In the genomic region with DNA sequence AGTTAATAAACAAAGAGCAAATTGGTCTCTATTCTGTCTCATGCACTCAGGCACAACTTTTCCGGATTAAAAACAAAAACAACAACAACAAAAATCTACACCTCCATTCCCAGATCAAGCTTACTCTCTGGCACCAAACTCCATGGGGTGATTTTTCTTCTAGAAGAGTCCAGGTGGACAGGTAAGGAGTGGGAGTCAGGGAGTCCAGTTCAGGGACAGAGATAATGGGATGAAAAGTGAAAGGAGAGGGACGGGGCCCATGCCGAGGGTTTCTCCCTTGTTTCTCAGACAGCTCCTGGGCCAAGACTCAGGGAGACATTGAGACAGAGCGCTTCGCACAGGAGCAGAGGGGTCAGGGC, we compare ENCODE assay signal across 2 cellular contexts.
TF ChIP-seq lines count a peak whose summit lies in the region.

No MANE protein-coding gene starts in this region.

TF ChIP-seq in H1, 55 proteins besides CTCF, POLR2A, EP300 and RAD21:
- TF ChIP-seq, protein P1, sequence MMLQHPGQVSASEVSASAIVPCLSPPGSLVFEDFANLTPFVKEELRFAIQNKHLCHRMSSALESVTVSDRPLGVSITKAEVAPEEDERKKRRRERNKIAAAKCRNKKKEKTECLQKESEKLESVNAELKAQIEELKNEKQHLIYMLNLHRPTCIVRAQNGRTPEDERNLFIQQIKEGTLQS (IDR thresholded peaks at IDR 0.05; ENCODE audit: insufficient read depth, low read depth, low read length) = no peak
- TF ChIP-seq, protein P2, sequence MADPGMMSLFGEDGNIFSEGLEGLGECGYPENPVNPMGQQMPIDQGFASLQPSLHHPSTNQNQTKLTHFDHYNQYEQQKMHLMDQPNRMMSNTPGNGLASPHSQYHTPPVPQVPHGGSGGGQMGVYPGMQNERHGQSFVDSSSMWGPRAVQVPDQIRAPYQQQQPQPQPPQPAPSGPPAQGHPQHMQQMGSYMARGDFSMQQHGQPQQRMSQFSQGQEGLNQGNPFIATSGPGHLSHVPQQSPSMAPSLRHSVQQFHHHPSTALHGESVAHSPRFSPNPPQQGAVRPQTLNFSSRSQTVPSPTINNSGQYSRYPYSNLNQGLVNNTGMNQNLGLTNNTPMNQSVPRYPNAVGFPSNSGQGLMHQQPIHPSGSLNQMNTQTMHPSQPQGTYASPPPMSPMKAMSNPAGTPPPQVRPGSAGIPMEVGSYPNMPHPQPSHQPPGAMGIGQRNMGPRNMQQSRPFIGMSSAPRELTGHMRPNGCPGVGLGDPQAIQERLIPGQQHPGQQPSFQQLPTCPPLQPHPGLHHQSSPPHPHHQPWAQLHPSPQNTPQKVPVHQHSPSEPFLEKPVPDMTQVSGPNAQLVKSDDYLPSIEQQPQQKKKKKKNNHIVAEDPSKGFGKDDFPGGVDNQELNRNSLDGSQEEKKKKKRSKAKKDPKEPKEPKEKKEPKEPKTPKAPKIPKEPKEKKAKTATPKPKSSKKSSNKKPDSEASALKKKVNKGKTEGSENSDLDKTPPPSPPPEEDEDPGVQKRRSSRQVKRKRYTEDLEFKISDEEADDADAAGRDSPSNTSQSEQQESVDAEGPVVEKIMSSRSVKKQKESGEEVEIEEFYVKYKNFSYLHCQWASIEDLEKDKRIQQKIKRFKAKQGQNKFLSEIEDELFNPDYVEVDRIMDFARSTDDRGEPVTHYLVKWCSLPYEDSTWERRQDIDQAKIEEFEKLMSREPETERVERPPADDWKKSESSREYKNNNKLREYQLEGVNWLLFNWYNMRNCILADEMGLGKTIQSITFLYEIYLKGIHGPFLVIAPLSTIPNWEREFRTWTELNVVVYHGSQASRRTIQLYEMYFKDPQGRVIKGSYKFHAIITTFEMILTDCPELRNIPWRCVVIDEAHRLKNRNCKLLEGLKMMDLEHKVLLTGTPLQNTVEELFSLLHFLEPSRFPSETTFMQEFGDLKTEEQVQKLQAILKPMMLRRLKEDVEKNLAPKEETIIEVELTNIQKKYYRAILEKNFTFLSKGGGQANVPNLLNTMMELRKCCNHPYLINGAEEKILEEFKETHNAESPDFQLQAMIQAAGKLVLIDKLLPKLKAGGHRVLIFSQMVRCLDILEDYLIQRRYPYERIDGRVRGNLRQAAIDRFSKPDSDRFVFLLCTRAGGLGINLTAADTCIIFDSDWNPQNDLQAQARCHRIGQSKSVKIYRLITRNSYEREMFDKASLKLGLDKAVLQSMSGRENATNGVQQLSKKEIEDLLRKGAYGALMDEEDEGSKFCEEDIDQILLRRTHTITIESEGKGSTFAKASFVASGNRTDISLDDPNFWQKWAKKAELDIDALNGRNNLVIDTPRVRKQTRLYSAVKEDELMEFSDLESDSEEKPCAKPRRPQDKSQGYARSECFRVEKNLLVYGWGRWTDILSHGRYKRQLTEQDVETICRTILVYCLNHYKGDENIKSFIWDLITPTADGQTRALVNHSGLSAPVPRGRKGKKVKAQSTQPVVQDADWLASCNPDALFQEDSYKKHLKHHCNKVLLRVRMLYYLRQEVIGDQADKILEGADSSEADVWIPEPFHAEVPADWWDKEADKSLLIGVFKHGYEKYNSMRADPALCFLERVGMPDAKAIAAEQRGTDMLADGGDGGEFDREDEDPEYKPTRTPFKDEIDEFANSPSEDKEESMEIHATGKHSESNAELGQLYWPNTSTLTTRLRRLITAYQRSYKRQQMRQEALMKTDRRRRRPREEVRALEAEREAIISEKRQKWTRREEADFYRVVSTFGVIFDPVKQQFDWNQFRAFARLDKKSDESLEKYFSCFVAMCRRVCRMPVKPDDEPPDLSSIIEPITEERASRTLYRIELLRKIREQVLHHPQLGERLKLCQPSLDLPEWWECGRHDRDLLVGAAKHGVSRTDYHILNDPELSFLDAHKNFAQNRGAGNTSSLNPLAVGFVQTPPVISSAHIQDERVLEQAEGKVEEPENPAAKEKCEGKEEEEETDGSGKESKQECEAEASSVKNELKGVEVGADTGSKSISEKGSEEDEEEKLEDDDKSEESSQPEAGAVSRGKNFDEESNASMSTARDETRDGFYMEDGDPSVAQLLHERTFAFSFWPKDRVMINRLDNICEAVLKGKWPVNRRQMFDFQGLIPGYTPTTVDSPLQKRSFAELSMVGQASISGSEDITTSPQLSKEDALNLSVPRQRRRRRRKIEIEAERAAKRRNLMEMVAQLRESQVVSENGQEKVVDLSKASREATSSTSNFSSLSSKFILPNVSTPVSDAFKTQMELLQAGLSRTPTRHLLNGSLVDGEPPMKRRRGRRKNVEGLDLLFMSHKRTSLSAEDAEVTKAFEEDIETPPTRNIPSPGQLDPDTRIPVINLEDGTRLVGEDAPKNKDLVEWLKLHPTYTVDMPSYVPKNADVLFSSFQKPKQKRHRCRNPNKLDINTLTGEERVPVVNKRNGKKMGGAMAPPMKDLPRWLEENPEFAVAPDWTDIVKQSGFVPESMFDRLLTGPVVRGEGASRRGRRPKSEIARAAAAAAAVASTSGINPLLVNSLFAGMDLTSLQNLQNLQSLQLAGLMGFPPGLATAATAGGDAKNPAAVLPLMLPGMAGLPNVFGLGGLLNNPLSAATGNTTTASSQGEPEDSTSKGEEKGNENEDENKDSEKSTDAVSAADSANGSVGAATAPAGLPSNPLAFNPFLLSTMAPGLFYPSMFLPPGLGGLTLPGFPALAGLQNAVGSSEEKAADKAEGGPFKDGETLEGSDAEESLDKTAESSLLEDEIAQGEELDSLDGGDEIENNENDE (IDR thresholded peaks at IDR 0.05; ENCODE audit: insufficient replicate concordance, low read length) = no peak

TF ChIP-seq in neural cell, 6 proteins besides CTCF, POLR2A, EP300 and RAD21 (continued from another document):
- TF ChIP-seq EZH2 (IDR thresholded peaks at IDR 0.05; ENCODE audit: borderline replicate concordance, insufficient read depth, low read length, poor library complexity, severe bottlenecking) (no peak), TAF1 (IDR thresholded peaks at IDR 0.05; ENCODE audit: low read depth) (no peak), SMC3 (conservative IDR thresholded peaks at IDR 0.05; ENCODE audit: poor library complexity) (no peak)
- TF ChIP-seq, protein P3, sequence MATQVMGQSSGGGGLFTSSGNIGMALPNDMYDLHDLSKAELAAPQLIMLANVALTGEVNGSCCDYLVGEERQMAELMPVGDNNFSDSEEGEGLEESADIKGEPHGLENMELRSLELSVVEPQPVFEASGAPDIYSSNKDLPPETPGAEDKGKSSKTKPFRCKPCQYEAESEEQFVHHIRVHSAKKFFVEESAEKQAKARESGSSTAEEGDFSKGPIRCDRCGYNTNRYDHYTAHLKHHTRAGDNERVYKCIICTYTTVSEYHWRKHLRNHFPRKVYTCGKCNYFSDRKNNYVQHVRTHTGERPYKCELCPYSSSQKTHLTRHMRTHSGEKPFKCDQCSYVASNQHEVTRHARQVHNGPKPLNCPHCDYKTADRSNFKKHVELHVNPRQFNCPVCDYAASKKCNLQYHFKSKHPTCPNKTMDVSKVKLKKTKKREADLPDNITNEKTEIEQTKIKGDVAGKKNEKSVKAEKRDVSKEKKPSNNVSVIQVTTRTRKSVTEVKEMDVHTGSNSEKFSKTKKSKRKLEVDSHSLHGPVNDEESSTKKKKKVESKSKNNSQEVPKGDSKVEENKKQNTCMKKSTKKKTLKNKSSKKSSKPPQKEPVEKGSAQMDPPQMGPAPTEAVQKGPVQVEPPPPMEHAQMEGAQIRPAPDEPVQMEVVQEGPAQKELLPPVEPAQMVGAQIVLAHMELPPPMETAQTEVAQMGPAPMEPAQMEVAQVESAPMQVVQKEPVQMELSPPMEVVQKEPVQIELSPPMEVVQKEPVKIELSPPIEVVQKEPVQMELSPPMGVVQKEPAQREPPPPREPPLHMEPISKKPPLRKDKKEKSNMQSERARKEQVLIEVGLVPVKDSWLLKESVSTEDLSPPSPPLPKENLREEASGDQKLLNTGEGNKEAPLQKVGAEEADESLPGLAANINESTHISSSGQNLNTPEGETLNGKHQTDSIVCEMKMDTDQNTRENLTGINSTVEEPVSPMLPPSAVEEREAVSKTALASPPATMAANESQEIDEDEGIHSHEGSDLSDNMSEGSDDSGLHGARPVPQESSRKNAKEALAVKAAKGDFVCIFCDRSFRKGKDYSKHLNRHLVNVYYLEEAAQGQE (IDR thresholded peaks at IDR 0.05; ENCODE audit: borderline replicate concordance) = no peak
